ENCODE assay signal across 13 cellular contexts in genomic region chr20:23269954-23270353, GRCh38.
A peak's percentile ranks its signal among the peaks of the same experiment; 100 is the strongest.
DNase-seq lines count a peak whose midpoint lies in the region; ATAC-seq and TF ChIP-seq lines count a peak whose summit lies in the region.
"Had no signal": no experiment of that assay in that cellular context is flagged by ENCODE, and none has a peak within 500 bp of the region (broad histone marks: within the 10 kb centered on the region; RNA-seq: fewer than 3 reads in every experiment).

No MANE protein-coding gene starts in this region.

- no peak overlapping the region for H4K8ac ChIP-seq in neuronal stem cell (ENCODE audit: low read depth, low read length)

- H4K91ac ChIP-seq in neuronal stem cell (ENCODE audit: low read depth, low read length, poor library complexity): no peak overlapping the region

- no peak for ATAC-seq in gastroesophageal sphincter
- no peak for ATAC-seq in HG03354 (IDR thresholded peaks at IDR 0.05; ENCODE audit: poor library complexity, severe bottlenecking, unreplicated experiment)
- no peak for ATAC-seq in GM21447 (IDR thresholded peaks at IDR 0.05; ENCODE audit: unreplicated experiment)
- ATAC-seq: activated CD8-positive, alpha-beta T cell treated with anti-CD3 and anti-CD28 coated beads for 36 hours; activated T-helper 17 cell treated with anti-CD3 and anti-CD28 coated beads, Interleukin-2, amount 50 U/mL, for 72 hours had no signal

- no peak overlapping the region for H3K4me2 ChIP-seq in neuronal stem cell (ENCODE audit: insufficient read depth, low read length, poor library complexity, severe bottlenecking)

- no peak overlapping the region for H3K23ac ChIP-seq in neuronal stem cell (ENCODE audit: low read depth, low read length, poor library complexity)

- H2BK120ac ChIP-seq in neuronal stem cell (ENCODE audit: low read depth, low read length): no peak overlapping the region

- no peaks in the 10 kb centered on the region for H3K9me3 ChIP-seq in ascending aorta
- H3K9me3 ChIP-seq in gastroesophageal sphincter: no peaks in the 10 kb centered on the region
- peaks cover 0 to 6% of the 10 kb centered on the region in 2 donors for H3K9me3 ChIP-seq in neuronal stem cell (replicated peaks in 1 of 2; ENCODE audit: control insufficient read depth in 2 of 2, insufficient read depth in 1 of 2, low read depth in 1 of 2, low read length in 2 of 2)

- H3K36me3 ChIP-seq in ascending aorta (no peaks in the 10 kb centered on the region), gastroesophageal sphincter (no peaks in the 10 kb centered on the region), neuronal stem cell (replicated peaks in 1 of 2; ENCODE audit: control insufficient read depth in 2 of 2, insufficient read depth in 2 of 2, low read length in 2 of 2) (no peaks in the 10 kb centered on the region), urinary bladder (ENCODE audit: insufficient read depth) (no peaks in the 10 kb centered on the region)
- H3K36me3 ChIP-seq: tibial nerve had no signal

- H2BK5ac ChIP-seq in neuronal stem cell (ENCODE audit: low read length): no peak overlapping the region

- peak overlapping the region; percentile 84 to 88 for H3K27ac ChIP-seq in ascending aorta
- peak overlapping the region in 3 of 4 donors; percentile 24 to 74 (median 64) for H3K27ac ChIP-seq in gastroesophageal sphincter
- H3K27ac ChIP-seq in neuronal stem cell (replicated peaks; ENCODE audit: low read length): peak overlapping the region; percentile 62
- H3K27ac ChIP-seq in urinary bladder (ENCODE audit: low read depth): peak overlapping the region; percentile 11

- intact Hi-C loops in ascending aorta (cut with DNase I) (loop anchor here (5.0 kb wide), 1 partner anchor 113 kb away; no protein-coding TSS in a partner anchor), posterior cingulate gyrus (cut with DNase I) (no loop called here)

- no peak overlapping the region for H2AK5ac ChIP-seq in neuronal stem cell (ENCODE audit: low read depth, low read length)

- H3K27me3 ChIP-seq in ascending aorta: no peaks in the 10 kb centered on the region
- no peaks in the 10 kb centered on the region for H3K27me3 ChIP-seq in gastroesophageal sphincter
- H3K27me3 ChIP-seq in neuronal stem cell (ENCODE audit: control insufficient read depth in 3 of 3, insufficient read depth in 3 of 3, low read depth in 1 of 3, low read length in 3 of 3): no peaks in the 10 kb centered on the region
- H3K27me3 ChIP-seq: tibial nerve had no signal

- no peak for DNase-seq in ascending aorta (ENCODE audit: low spot score in 2 of 2)
- DNase-seq in neuronal stem cell (ENCODE audit: low spot score): no peak
- no peak for DNase-seq in posterior cingulate gyrus
- DNase-seq: activated CD8-positive, alpha-beta T cell treated with anti-CD3 and anti-CD28 coated beads for 36 hours; CD4-positive, alpha-beta T cell; effector memory CD4-positive, alpha-beta T cell; NCI-H1092 treated with DMSO at 0.1 percent for 48 hours had no signal

- H3K9ac ChIP-seq in neuronal stem cell (ENCODE audit: low read depth, low read length, poor library complexity): no peak overlapping the region

- WGBS in gastroesophageal sphincter (ENCODE audit: low coverage in 1 of 2), 2 donors: 74 to 92% methylated on average over 3 to 5 of the region's 5 CpGs
- no CpG with 5 or more reads among the region's 5 CpGs for WGBS in neuronal stem cell (ENCODE audit: extremely low coverage in 2 of 2, insufficient read length in 2 of 2, insufficient replicate concordance in 1 of 2), 2 donors
- 70% methylated on average over 5 of the region's 5 CpGs for WGBS in urinary bladder

- no peak for TF ChIP-seq CTCF in ascending aorta (IDR thresholded peaks at IDR 0.05)
- TF ChIP-seq CTCF in gastroesophageal sphincter (IDR thresholded peaks at IDR 0.05): no peak

- no peaks in the 10 kb centered on the region for H3K79me1 ChIP-seq in neuronal stem cell (ENCODE audit: low read depth, low read length)

- no peak overlapping the region for H3K4ac ChIP-seq in neuronal stem cell (ENCODE audit: low read length)

- no peak overlapping the region for H3K14ac ChIP-seq in neuronal stem cell (ENCODE audit: low read length)

- H3K4me1 ChIP-seq in ascending aorta: peaks cover 6 to 11% of the 10 kb centered on the region in 2 donors
- H3K4me1 ChIP-seq in gastroesophageal sphincter: no peaks in the 10 kb centered on the region
- H3K4me1 ChIP-seq in neuronal stem cell (ENCODE audit: control insufficient read depth in 2 of 2, insufficient read depth in 1 of 2, low read depth in 1 of 2, low read length in 2 of 2): peaks cover 0 to 5% of the 10 kb centered on the region in 2 donors
- no peaks in the 10 kb centered on the region for H3K4me1 ChIP-seq in urinary bladder (ENCODE audit: insufficient read depth)

- no peak overlapping the region for H2BK12ac ChIP-seq in neuronal stem cell (ENCODE audit: low read length)

- peak overlapping the region; percentile 22 for H2AFZ ChIP-seq in neuronal stem cell (ENCODE audit: low read length)

- no peak overlapping the region for H3K18ac ChIP-seq in neuronal stem cell (ENCODE audit: low read length)

- H2BK15ac ChIP-seq in neuronal stem cell (ENCODE audit: low read length): no peak overlapping the region

- no peak for TF ChIP-seq POLR2A in gastroesophageal sphincter (IDR thresholded peaks at IDR 0.05)

- H3K4me3 ChIP-seq in ascending aorta (no peak overlapping the region), gastroesophageal sphincter (no peak overlapping the region), neuronal stem cell (ENCODE audit: low read length in 2 of 2) (no peak overlapping the region), urinary bladder (ENCODE audit: low read depth, low read length) (no peak overlapping the region)
- H3K4me3 ChIP-seq: tibial nerve had no signal

- TF ChIP-seq EP300 in gastroesophageal sphincter (IDR thresholded peaks at IDR 0.05): no peak

Comparison
In these comparisons a context has a peak if more than half of its experiments do, and no peak if none do; other contexts are left out.
1. H3K27ac ChIP-seq: peak in every context shown above with its lines; median percentile 86 in ascending aorta; 64 in gastroesophageal sphincter; 62 in neuronal stem cell; 11 in urinary bladder.